1 cellular context compared by ENCODE assay signal in the genomic region with DNA sequence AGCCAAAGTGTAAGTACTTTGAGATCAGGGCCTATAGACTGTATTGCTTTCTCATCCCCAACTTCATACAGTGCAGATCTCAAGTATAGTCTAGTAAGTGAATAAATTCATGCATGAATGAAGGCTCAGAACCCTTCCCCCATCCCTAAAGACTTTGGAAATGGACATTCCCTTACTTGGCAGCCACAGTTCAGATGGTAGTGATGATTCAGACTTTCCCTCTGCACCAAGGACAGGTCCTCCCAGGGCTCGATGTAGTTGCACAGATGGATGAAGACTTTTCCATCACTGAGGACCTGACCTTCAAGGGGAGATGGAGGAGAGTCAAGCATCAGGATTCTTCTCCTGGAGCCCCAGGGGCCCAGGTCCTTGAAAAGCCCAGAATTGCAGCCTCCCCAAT.
TF ChIP-seq lines count a peak whose summit lies in the region.

No MANE protein-coding gene starts in this region.

TF ChIP-seq in IMR-90, 13 proteins besides CTCF, POLR2A, EP300 and RAD21:
- no peak for TF ChIP-seq FOS (IDR thresholded peaks at IDR 0.05; ENCODE audit: low read depth, low read length)
- no peak for TF ChIP-seq CEBPB (IDR thresholded peaks at IDR 0.05; ENCODE audit: low read depth, low read length)
- TF ChIP-seq MAFK (IDR thresholded peaks at IDR 0.05; ENCODE audit: low read depth, low read length), result no peak
- TF ChIP-seq, protein P1, sequence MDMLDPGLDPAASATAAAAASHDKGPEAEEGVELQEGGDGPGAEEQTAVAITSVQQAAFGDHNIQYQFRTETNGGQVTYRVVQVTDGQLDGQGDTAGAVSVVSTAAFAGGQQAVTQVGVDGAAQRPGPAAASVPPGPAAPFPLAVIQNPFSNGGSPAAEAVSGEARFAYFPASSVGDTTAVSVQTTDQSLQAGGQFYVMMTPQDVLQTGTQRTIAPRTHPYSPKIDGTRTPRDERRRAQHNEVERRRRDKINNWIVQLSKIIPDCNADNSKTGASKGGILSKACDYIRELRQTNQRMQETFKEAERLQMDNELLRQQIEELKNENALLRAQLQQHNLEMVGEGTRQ (IDR thresholded peaks at IDR 0.05; ENCODE audit: low read depth, low read length), result no peak
- TF ChIP-seq RCOR1 (IDR thresholded peaks at IDR 0.05; ENCODE audit: insufficient replicate concordance, low read length), result no peak
- no peak for TF ChIP-seq SMC3 (IDR thresholded peaks at IDR 0.05; ENCODE audit: low read depth, low read length)
- TF ChIP-seq MXI1 (IDR thresholded peaks at IDR 0.05; ENCODE audit: borderline replicate concordance, low read depth, low read length), result no peak
- TF ChIP-seq MAZ (IDR thresholded peaks at IDR 0.05; ENCODE audit: borderline replicate concordance, low read depth, low read length), result no peak
- TF ChIP-seq RFX5 (IDR thresholded peaks at IDR 0.05; ENCODE audit: low read depth, low read length), result no peak
- TF ChIP-seq, protein P2, sequence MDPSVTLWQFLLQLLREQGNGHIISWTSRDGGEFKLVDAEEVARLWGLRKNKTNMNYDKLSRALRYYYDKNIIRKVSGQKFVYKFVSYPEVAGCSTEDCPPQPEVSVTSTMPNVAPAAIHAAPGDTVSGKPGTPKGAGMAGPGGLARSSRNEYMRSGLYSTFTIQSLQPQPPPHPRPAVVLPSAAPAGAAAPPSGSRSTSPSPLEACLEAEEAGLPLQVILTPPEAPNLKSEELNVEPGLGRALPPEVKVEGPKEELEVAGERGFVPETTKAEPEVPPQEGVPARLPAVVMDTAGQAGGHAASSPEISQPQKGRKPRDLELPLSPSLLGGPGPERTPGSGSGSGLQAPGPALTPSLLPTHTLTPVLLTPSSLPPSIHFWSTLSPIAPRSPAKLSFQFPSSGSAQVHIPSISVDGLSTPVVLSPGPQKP (IDR thresholded peaks at IDR 0.05; ENCODE audit: borderline replicate concordance, low read depth, low read length), result no peak
- no peak for TF ChIP-seq CHD1 (IDR thresholded peaks at IDR 0.05; ENCODE audit: low read depth, low read length)
- TF ChIP-seq BHLHE40 (IDR thresholded peaks at IDR 0.05; ENCODE audit: low read depth, low read length), result no peak
- TF ChIP-seq NFE2L2 (IDR thresholded peaks at IDR 0.05; ENCODE audit: low read depth, low read length), result no peak
